9 cellular contexts compared by ENCODE assay signal in genomic region chr22:21734540-21735197, GRCh38. TPM values are rescaled to one million over a fixed set of nuclear protein-coding genes. Genes with fewer than 3 reads are reported as not detected.
A peak's percentile ranks its signal among the peaks of the same experiment; 100 is the strongest.
DNase-seq lines count a peak whose midpoint lies in the region; ATAC-seq, FAIRE-seq and TF ChIP-seq lines count a peak whose summit lies in the region.
"Had no signal": no experiment of that assay in that cellular context is flagged by ENCODE, and none has a peak within 500 bp of the region (broad histone marks: within the 10 kb centered on the region; RNA-seq: fewer than 3 reads in every experiment).

No MANE protein-coding gene starts in this region.

- H3K36me3 ChIP-seq in colonic mucosa: no peaks in the 10 kb centered on the region

- H3K36me3 Mint-ChIP-seq in natural killer cell: no peaks in the 10 kb centered on the region

- peak overlapping the region; percentile 6 to 58 for H3K9ac ChIP-seq in colonic mucosa (ENCODE audit: low read depth in 2 of 2, low read length in 2 of 2)

- no peaks in the 10 kb centered on the region for H3K9me3 ChIP-seq in colonic mucosa

- TF ChIP-seq CTCF in GM10266 (IDR thresholded peaks at IDR 0.05; ENCODE audit: control insufficient read depth, insufficient read depth, low read depth, missing control alignments): no peak
- no peak for TF ChIP-seq CTCF in colonic mucosa (IDR thresholded peaks at IDR 0.05)
- no peak for TF ChIP-seq CTCF in natural killer cell (IDR thresholded peaks at IDR 0.05)
- no peak for TF ChIP-seq CTCF in GM13976 (IDR thresholded peaks at IDR 0.05; ENCODE audit: borderline replicate concordance, control extremely low read depth, extremely low read depth, insufficient read depth, missing control alignments)

- DNase-seq in GM10266 (ENCODE audit: extremely low spot score): peak; percentile 46
- peak; percentile 62 for DNase-seq in NCI-H69 (lab: John Stamatoyannopoulos, UW)
- DNase-seq in colonic mucosa: no peak
- DNase-seq in natural killer cell: no peak
- no peak for DNase-seq in NCI-H1048 (lab: John Stamatoyannopoulos, UW)
- DNase-seq in GM13976 (ENCODE audit: low spot score): no peak
- DNase-seq in RCC 7860 (ENCODE audit: low spot score): no peak

- peak overlapping the region; percentile 49 for H3K4me3 ChIP-seq in colonic mucosa

- no peaks in the 10 kb centered on the region for H3K4me1 ChIP-seq in colonic mucosa

- no peak overlapping the region for H3K27ac ChIP-seq in colonic mucosa

- H3K9me3 Mint-ChIP-seq in natural killer cell: no peaks in the 10 kb centered on the region

- H3K27me3 Mint-ChIP-seq in natural killer cell (ENCODE audit: low read depth in 2 of 2): no peaks in the 10 kb centered on the region

- H3K4me3 Mint-ChIP-seq in natural killer cell: peak overlapping the region; percentile 97

- FAIRE-seq in RCC 7860 (lab: Jason Lieb, UNC): no peak
- FAIRE-seq: TTC549 had no signal

- no peaks in the 10 kb centered on the region for H3K27me3 ChIP-seq in colonic mucosa

- peaks cover 64 to 66% of the 10 kb centered on the region in 2 donors for H3K4me1 Mint-ChIP-seq in natural killer cell

- in situ Hi-C loops in GM13976 (cut with MboI; ENCODE audit: low sequenced_read_pairs, unreplicated experiment): no loop called here

- peak overlapping the region; percentile 95 to 96 for H3K27ac Mint-ChIP-seq in natural killer cell

- ATAC-seq in natural killer cell: no peak
- no peak for ATAC-seq in GM18498 (IDR thresholded peaks at IDR 0.05; ENCODE audit: unreplicated experiment)

- intact Hi-C loops in colonic mucosa (cut with DNase I): no loop called here
- intact Hi-C loops in natural killer cell (cut with micrococcal nuclease): loop anchor here (1.0 to 2.0 kb wide), 2 partner anchors 33 to 132 kb away; partner anchors contain the start of gene MAPK1

RNA-seq across cellular contexts. Expression of gene YPEL1, which starts 0.9 kb away (rescaled TPM):
- total RNA-seq in colonic mucosa (1 to 10 TPM; 2.2 to 2.9 TPM), natural killer cell (10 to 100 TPM; 59.9 to 86.3 (median 68.8) TPM)

Comparison
In these comparisons a context has a peak if more than half of its experiments do, and no peak if none do; other contexts are left out.
1. DNase-seq: peak in GM10266 (single experiment) and NCI-H69 (single experiment); none in colonic mucosa (single experiment), natural killer cell (single experiment), NCI-H1048 (single experiment), GM13976 (single experiment) and RCC 7860 (single experiment).
2. RNA of gene YPEL1, which starts 0.9 kb away (total RNA-seq): 59.9 to 86.3 TPM in natural killer cell; 2.2 to 2.9 TPM in colonic mucosa; every median in the first group is over 10 times any median in the second.